ENCODE assay signal across 8 cellular contexts in the genomic region with DNA sequence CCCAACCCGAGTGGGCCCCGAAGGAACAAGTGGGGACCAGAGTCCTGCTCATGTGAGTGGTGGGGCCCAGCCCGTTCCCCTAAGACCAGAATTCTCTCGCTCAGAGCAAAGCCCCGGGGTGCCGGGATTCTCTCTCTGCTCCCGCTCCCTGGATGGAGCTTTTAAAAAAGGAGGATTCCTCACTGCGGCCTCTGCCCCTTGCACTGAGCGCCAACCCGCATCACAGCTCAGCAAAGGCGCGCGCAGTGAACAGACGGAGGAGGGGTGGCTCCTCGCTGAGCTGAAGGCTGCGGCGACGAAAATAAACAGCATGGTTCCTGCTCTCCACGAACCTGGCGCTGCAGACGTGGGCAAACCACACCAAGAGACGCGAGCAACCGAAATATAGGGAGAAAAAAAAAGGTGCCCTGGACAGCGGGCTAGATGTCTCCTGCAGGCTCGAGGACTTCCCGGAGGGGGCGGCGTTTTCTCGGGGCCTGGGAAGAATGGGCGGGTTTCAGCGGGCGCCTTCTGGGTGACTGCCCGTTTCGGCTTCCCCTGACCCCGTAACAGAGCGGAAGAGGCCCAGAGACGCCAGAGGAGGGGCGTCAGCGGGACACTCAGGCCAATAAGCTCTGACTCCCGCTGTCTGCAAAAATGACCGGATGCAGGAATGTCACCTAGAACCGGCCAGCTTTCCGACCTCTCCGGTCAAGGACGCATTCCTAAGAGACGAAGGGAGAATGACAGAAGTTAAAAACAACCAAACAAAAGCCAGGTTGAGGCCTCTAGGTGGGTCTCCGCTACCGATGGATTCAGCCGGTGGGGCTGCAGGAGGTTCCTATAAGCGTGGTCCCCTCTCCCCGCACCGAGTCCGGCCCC. TPM values are rescaled to one million over a fixed set of nuclear protein-coding genes. Genes with fewer than 3 reads are reported as not detected.
DNase-seq lines count a peak whose midpoint lies in the region; ATAC-seq and TF ChIP-seq lines count a peak whose summit lies in the region.

No MANE protein-coding gene starts in this region.

- H3K9me3 ChIP-seq in GM23248 (ENCODE audit: low read depth) (no peaks in the 10 kb centered on the region), gastrocnemius medialis (no peaks in the 10 kb centered on the region)

- H2AFZ ChIP-seq in GM23248 = peak overlapping the region; percentile 77

- H3K9ac ChIP-seq in GM23248 = peak overlapping the region; percentile 82

- H3K27ac ChIP-seq in GM23248 (peak overlapping the region; percentile 75), gastrocnemius medialis (peak overlapping the region; percentile 79 to 91 (median 84))

- intact Hi-C loops in gastrocnemius medialis (cut with DNase I; ENCODE audit: low total_unique reads) = loop anchor here (2.0 to 10.0 kb wide), 6 partner anchors 200 to 1552 kb away; partner anchors contain the start of genes ADAM17, CPSF3, ITGB1BP1 and ODC1

- H3K9me2 ChIP-seq in GM23248 (ENCODE audit: insufficient read depth) = no peaks in the 10 kb centered on the region

- H3K79me2 ChIP-seq in GM23248 (ENCODE audit: insufficient read depth) = no peaks in the 10 kb centered on the region

- H3K36me3 ChIP-seq in GM23248 (ENCODE audit: low read depth) (no peaks in the 10 kb centered on the region), gastrocnemius medialis (peaks cover 0 to 14% of the 10 kb centered on the region in 2 donors)

- H3K4me3 ChIP-seq in GM23248 = peak overlapping the region; percentile 74
- H3K4me3 ChIP-seq in gastrocnemius medialis = peak overlapping the region; percentile 48 to 49 (median 48)

- H3K27me3 ChIP-seq in GM23248 (replicated peaks; ENCODE audit: insufficient read depth) (no peaks in the 10 kb centered on the region), gastrocnemius medialis (no peaks in the 10 kb centered on the region)

- in situ Hi-C loops in GM23248 (cut with MboI) (no loop called here), gastrocnemius medialis (cut with MboI; ENCODE audit: low sequenced_read_pairs in 4 of 4) (loop anchor here in 3 of 4 donors (10.0 to 25.0 kb wide), 3 partner anchors 228 to 405 kb away; partner anchors contain the start of gene YWHAQ (in 1 of the 3)), KBM-7 (cut with MboI; ENCODE audit: low pct_unique_long_range_greater_than_20kb, low sequenced_read_pairs) (no loop called here), GM13976 (cut with MboI; ENCODE audit: low sequenced_read_pairs, unreplicated experiment) (no loop called here)

- H3K4me2 ChIP-seq in GM23248 (ENCODE audit: unreplicated experiment) = peak overlapping the region; percentile 92

- TF ChIP-seq CTCF in gastrocnemius medialis (IDR thresholded peaks at IDR 0.05 in 4 of 5, conservative IDR thresholded peaks at IDR 0.05 in 1 of 5) (peak in 2 of 5 experiments; percentile 10 to 14), GM13976 (IDR thresholded peaks at IDR 0.05; ENCODE audit: borderline replicate concordance, control extremely low read depth, extremely low read depth, insufficient read depth, missing control alignments) (no peak)

- 5 to 8% methylated on average over 48 to 54 of the region's 54 CpGs for WGBS in GM23248 (ENCODE audit: low coverage in 1 of 2, low lambda C conversion rate in 2 of 2, missing lambda C conversion rate in 2 of 2), 2 experiments

- peaks cover 15% of the 10 kb centered on the region; the same call in 1 of the 2 replicates for H3F3A ChIP-seq in GM23248 (ENCODE audit: insufficient read depth)

- peak; percentile 16 to 25 for ATAC-seq in gastrocnemius medialis

- DNase-seq in GM23248 = peak; percentile 89
- peak; percentile 29 to 68 for DNase-seq in SW 1271 (lab: John Stamatoyannopoulos, UW)
- DNase-seq in cerebellum (ENCODE audit: low spot score) = peak; percentile 54
- peak; percentile 73 for DNase-seq in iPS-NIHi7 (ENCODE audit: extremely low spot score)
- DNase-seq in gastrocnemius medialis = peak in 1 of 2 donors; percentile 61
- no peak for DNase-seq in KBM-7
- DNase-seq in NCI-H524 treated with DMSO at 0.1 percent for 48 hours (lab: John Stamatoyannopoulos, UW) = no peak
- DNase-seq in GM13976 (ENCODE audit: low spot score) = no peak

- H4K20me1 ChIP-seq in GM23248 (ENCODE audit: insufficient read depth) = no peaks in the 10 kb centered on the region

- peak; percentile 13 to 41 for TF ChIP-seq POLR2A in gastrocnemius medialis (IDR thresholded peaks at IDR 0.05)

- H3K4me1 ChIP-seq in GM23248 (ENCODE audit: insufficient read depth) (peaks cover 6% of the 10 kb centered on the region; the same call in 1 of the 2 replicates), gastrocnemius medialis (peaks cover 37 to 57% of the 10 kb centered on the region in 2 donors)

RNA-seq across cellular contexts. Expression of gene KLF11, which starts 0.8 kb away (rescaled TPM):
- total RNA-seq in GM23248 (2014; rRNA removed; shearing (Covaris generic)) = 5.8 and 6.6 TPM in 2 replicates
- 4.8 and 4.9 TPM in 2 replicates for polyA plus RNA-seq in GM23248 (2016; fragmentation: Nextera tagmentation; extraction: Ambion mirVana)
- total RNA-seq in cerebellum = 10.7 TPM
- total RNA-seq in gastrocnemius medialis = 10 to 100 TPM in 3 of 4 donors, 1 to 10 TPM in 1; 7.6 to 18.3 (median 12.9) TPM

RNA-seq across cellular contexts. Expression of gene CYS1, which starts 37.7 kb away (rescaled TPM):
- 6.1 and 7.1 TPM in 2 replicates for total RNA-seq in GM23248 (2014; rRNA removed; shearing (Covaris generic))
- polyA plus RNA-seq in GM23248 (2016; fragmentation: Nextera tagmentation; extraction: Ambion mirVana) = 2.8 and 3.1 TPM in 2 replicates
- total RNA-seq in cerebellum (0.45 TPM), gastrocnemius medialis (under 1 TPM in 3 of 4 donors, not detected in 1; 0.10 to 0.42 (median 0.18) TPM)

Comparison
In these comparisons a context has a peak if more than half of its experiments do, and no peak if none do; other contexts are left out.
1. DNase-seq: peak in GM23248 (single experiment), SW 1271 (2 of 2), cerebellum (single experiment) and iPS-NIHi7 (single experiment); none in KBM-7 (single experiment), NCI-H524 treated with DMSO at 0.1 percent for 48 hours (single experiment) and GM13976 (single experiment).
2. in situ Hi-C loops: an anchor here in gastrocnemius medialis (10.0 to 25.0 kb wide); none called in GM23248, KBM-7 and GM13976.